Comparison of ENCODE assay signal across 18 cellular contexts in genomic region chr2:10993001-10993481, GRCh38.
A peak's percentile ranks its signal among the peaks of the same experiment; 100 is the strongest.
DNase-seq lines count a peak whose midpoint lies in the region; ATAC-seq and TF ChIP-seq lines count a peak whose summit lies in the region.
"Had no signal": no experiment of that assay in that cellular context is flagged by ENCODE, and none has a peak within 500 bp of the region (broad histone marks: within the 10 kb centered on the region; RNA-seq: fewer than 3 reads in every experiment).

No MANE protein-coding gene starts in this region.

- TF ChIP-seq CTCF in PC-3 (conservative IDR thresholded peaks at IDR 0.05; ENCODE audit: low read depth, low read length) (no peak), gastroesophageal sphincter (IDR thresholded peaks at IDR 0.05) (no peak)

- TF ChIP-seq EP300 in gastroesophageal sphincter (IDR thresholded peaks at IDR 0.05) = no peak

- no peak overlapping the region for H3K4me2 ChIP-seq in PC-3 (ENCODE audit: low read length)

- DNase-seq in activated effector memory CD4-positive, alpha-beta T cell treated with anti-CD3 and anti-CD28 coated beads, Interleukin-2, amount 50 U/mL, for 16 hours = peak; percentile 41
- DNase-seq in activated effector memory CD4-positive, alpha-beta T cell treated with Interleukin-2 at 50 U/mL for 16 hours = no peak
- DNase-seq in PC-3 = peak; percentile 54
- DNase-seq in kidney glomerular epithelial cell (lab: John Stamatoyannopoulos, UW) = peak; percentile 80
- no peak for DNase-seq in left lobe of liver (ENCODE audit: low spot score)
- no peak for DNase-seq in hepatic stellate cell (ENCODE audit: low spot score)
- DNase-seq: 8988T; activated CD8-positive, alpha-beta T cell treated with anti-CD3 and anti-CD28 coated beads, Interleukin-2, amount 10 ng/mL, durations not matched to agents 7 days and 5 days; CD8-positive, alpha-beta memory T cell; endodermal cell; gastrocnemius medialis; immature natural killer cell; mammary epithelial cell; NCI-H187 treated with DMSO at 0.1 percent for 48 hours; NCI-H524 treated with DMSO at 0.1 percent for 48 hours; stimulated activated CD4-positive, alpha-beta T cell treated with anti-CD3 and anti-CD28 coated beads, Interleukin-1b, Interleukin-23, amount 100 ng/mL, for 48 hours had no signal

- TF ChIP-seq POLR2A in gastroesophageal sphincter (IDR thresholded peaks at IDR 0.05) = no peak

- H3F3A ChIP-seq in PC-3 (ENCODE audit: low read length, unreplicated experiment) = no peaks in the 10 kb centered on the region

- H3K9me3 ChIP-seq in PC-3 (ENCODE audit: low read length) (no peaks in the 10 kb centered on the region), gastroesophageal sphincter (no peaks in the 10 kb centered on the region)
- H3K9me3 ChIP-seq: gastrocnemius medialis had no signal

- H3K4me3 ChIP-seq in PC-3 (ENCODE audit: low read length) (no peak overlapping the region), gastroesophageal sphincter (no peak overlapping the region)
- H3K4me3 ChIP-seq: gastrocnemius medialis had no signal

- no peaks in the 10 kb centered on the region for H4K20me1 ChIP-seq in PC-3 (ENCODE audit: low read length)

- intact Hi-C loops in PC-3 (cut with micrococcal nuclease) = no loop called here

- H3K27ac ChIP-seq in PC-3 (ENCODE audit: low read length) = no peak overlapping the region
- H3K27ac ChIP-seq in gastroesophageal sphincter = no peak overlapping the region
- H3K27ac ChIP-seq: gastrocnemius medialis had no signal

- no TSS peak for BruUV-seq in PC-3 (replicated peaks; lab: Mats Ljungman, UMichigan)

- ATAC-seq in PC-3 (peak; percentile 90), left lobe of liver (no peak), GM21723 (IDR thresholded peaks at IDR 0.05; ENCODE audit: unreplicated experiment) (no peak), gastroesophageal sphincter (no peak)
- ATAC-seq: activated CD8-positive, alpha-beta T cell treated with anti-CD3 and anti-CD28 coated beads, Interleukin-2, amount 10 ng/mL, durations not matched to agents 7 days and 5 days; gastrocnemius medialis had no signal

- no peaks in the 10 kb centered on the region for H3K36me3 ChIP-seq in PC-3 (ENCODE audit: low read depth, low read length)
- H3K36me3 ChIP-seq in gastroesophageal sphincter = no peaks in the 10 kb centered on the region
- H3K36me3 ChIP-seq: gastrocnemius medialis had no signal

- POLR2A ChIA-PET in PC-3 (lab: Charles Lee; ENCODE audit: unreplicated experiment) = no interaction called here

- H3K79me2 ChIP-seq in PC-3 (ENCODE audit: low read length) = no peaks in the 10 kb centered on the region

- no peak overlapping the region for H3K9ac ChIP-seq in PC-3 (ENCODE audit: low read length)

- H3K27me3 ChIP-seq in PC-3 (ENCODE audit: low read length) (0 out of 2 replicates have a peak, but pooled peaks cover 6% of the 10 kb centered on the region), gastroesophageal sphincter (peaks cover 4% of the 10 kb centered on the region)
- H3K27me3 ChIP-seq: gastrocnemius medialis had no signal

- no peaks in the 10 kb centered on the region for H3K9me2 ChIP-seq in PC-3 (replicated peaks; ENCODE audit: low read length)

- no peak overlapping the region for H2AFZ ChIP-seq in PC-3 (ENCODE audit: low read length)

- H3K4me1 ChIP-seq in PC-3 (ENCODE audit: insufficient read depth, low read length) (no peaks in the 10 kb centered on the region), gastroesophageal sphincter (no peaks in the 10 kb centered on the region)
- H3K4me1 ChIP-seq: gastrocnemius medialis had no signal

- CTCF ChIA-PET in PC-3 (lab: Charles Lee) = no interaction called here

- WGBS in gastroesophageal sphincter (ENCODE audit: low coverage in 1 of 2), 2 donors = 0 to 8% methylated on average over 2 of the region's 8 CpGs

Comparison
In these comparisons a context has a peak if more than half of its experiments do, and no peak if none do; other contexts are left out.
1. DNase-seq: peak in activated effector memory CD4-positive, alpha-beta T cell treated with anti-CD3 and anti-CD28 coated beads, Interleukin-2, amount 50 U/mL, for 16 hours (single experiment), PC-3 (single experiment) and kidney glomerular epithelial cell (single experiment); none in activated effector memory CD4-positive, alpha-beta T cell treated with Interleukin-2 at 50 U/mL for 16 hours (single experiment), left lobe of liver (single experiment) and hepatic stellate cell (single experiment).